18 cellular contexts compared by ENCODE assay signal in genomic region chr3:2485027-2485375, GRCh38.
DNase-seq lines count a peak whose midpoint lies in the region; ATAC-seq lines count a peak whose summit lies in the region.
"Had no signal": no experiment of that assay in that cellular context is flagged by ENCODE, and none has a peak within 500 bp of the region (broad histone marks: within the 10 kb centered on the region; RNA-seq: fewer than 3 reads in every experiment).

No MANE protein-coding gene starts in this region.

- no peak overlapping the region for H3K4me3 ChIP-seq in neuronal stem cell (ENCODE audit: low read length in 2 of 2)
- H3K4me3 ChIP-seq in aorta (ENCODE audit: low read length in 2 of 2): no peak overlapping the region
- H3K4me3 ChIP-seq: GM23338 had no signal

- H3K27me3 Mint-ChIP-seq in stimulated activated naive CD8-positive, alpha-beta T cell treated with anti-CD3 and anti-CD28 coated beads, Interleukin-15, amount 100 ng/mL, for 72 hours: no peaks in the 10 kb centered on the region
- H3K27me3 Mint-ChIP-seq in activated T-helper 2 cell treated with anti-CD3 and anti-CD28 coated beads, Interferon-gamma antibody, Interleukin-2, Interleukin-4, amounts not matched to agents 10 μg/mL and 5 μg/mL and 100 μg/mL, durations not matched to agents 14 hours and 24 hours and 36 hours (ENCODE audit: low read depth): no peaks in the 10 kb centered on the region
- H3K27me3 Mint-ChIP-seq: CD4-positive, alpha-beta memory T cell had no signal

- peak overlapping the region; percentile 24 for H2BK5ac ChIP-seq in neuronal stem cell (ENCODE audit: low read length)

- H3K36me3 Mint-ChIP-seq in activated T-helper 2 cell treated with anti-CD3 and anti-CD28 coated beads, Interferon-gamma antibody, Interleukin-2, Interleukin-4, amounts not matched to agents 10 μg/mL and 5 μg/mL and 100 μg/mL, durations not matched to agents 14 hours and 24 hours and 36 hours (ENCODE audit: low read depth): no peaks in the 10 kb centered on the region
- H3K36me3 Mint-ChIP-seq: CD4-positive, alpha-beta memory T cell had no signal

- H3K23ac ChIP-seq in neuronal stem cell (ENCODE audit: low read depth, low read length, poor library complexity): no peak overlapping the region

- H3K9ac ChIP-seq in neuronal stem cell (ENCODE audit: low read depth, low read length, poor library complexity): no peak overlapping the region

- peaks cover 0 to 5% of the 10 kb centered on the region in 2 donors for H3K9me3 Mint-ChIP-seq in stimulated activated naive CD8-positive, alpha-beta T cell treated with anti-CD3 and anti-CD28 coated beads, Interleukin-15, amount 100 ng/mL, for 72 hours
- H3K9me3 Mint-ChIP-seq in activated T-helper 2 cell treated with anti-CD3 and anti-CD28 coated beads, Interferon-gamma antibody, Interleukin-2, Interleukin-4, amounts not matched to agents 10 μg/mL and 5 μg/mL and 100 μg/mL, durations not matched to agents 14 hours and 24 hours and 36 hours: no peaks in the 10 kb centered on the region

- no peak overlapping the region for H2AK5ac ChIP-seq in neuronal stem cell (ENCODE audit: low read depth, low read length)

- no peak overlapping the region for H3K27ac Mint-ChIP-seq in stimulated activated naive CD8-positive, alpha-beta T cell treated with anti-CD3 and anti-CD28 coated beads, Interleukin-15, amount 100 ng/mL, for 72 hours
- H3K27ac Mint-ChIP-seq in activated T-helper 2 cell treated with anti-CD3 and anti-CD28 coated beads, Interferon-gamma antibody, Interleukin-2, Interleukin-4, amounts not matched to agents 10 μg/mL and 5 μg/mL and 100 μg/mL, durations not matched to agents 14 hours and 24 hours and 36 hours: no peak overlapping the region
- H3K27ac Mint-ChIP-seq: CD4-positive, alpha-beta memory T cell; GM23338; H9 had no signal

- H3K4me2 ChIP-seq in neuronal stem cell (ENCODE audit: insufficient read depth, low read length, poor library complexity, severe bottlenecking): no peak overlapping the region
- H3K4me2 ChIP-seq: GM23338 had no signal

- H3K9me3 ChIP-seq in neuronal stem cell (replicated peaks in 1 of 2; ENCODE audit: control insufficient read depth in 2 of 2, insufficient read depth in 1 of 2, low read depth in 1 of 2, low read length in 2 of 2): no peaks in the 10 kb centered on the region
- no peaks in the 10 kb centered on the region for H3K9me3 ChIP-seq in aorta (ENCODE audit: control insufficient read depth, low read length)

- H3K4ac ChIP-seq in neuronal stem cell (ENCODE audit: low read length): no peak overlapping the region

- H4K91ac ChIP-seq in neuronal stem cell (ENCODE audit: low read depth, low read length, poor library complexity): no peak overlapping the region

- H3K36me3 ChIP-seq in neuronal stem cell (replicated peaks in 1 of 2; ENCODE audit: control insufficient read depth in 2 of 2, insufficient read depth in 2 of 2, low read length in 2 of 2): no peaks in the 10 kb centered on the region
- peaks cover 0 to 1% of the 10 kb centered on the region in 2 donors for H3K36me3 ChIP-seq in aorta (ENCODE audit: control insufficient read depth in 1 of 2, insufficient read depth in 2 of 2, low read length in 1 of 2)

- ATAC-seq in left cardiac atrium (peak; percentile 16 to 23), left ventricle myocardium superior (no peak), aorta (ENCODE audit: low FRiP score) (peak; percentile 15), HG03342 (IDR thresholded peaks at IDR 0.05; ENCODE audit: unreplicated experiment) (no peak)
- peak; percentile 33 for ATAC-seq in stimulated activated naive CD8-positive, alpha-beta T cell treated with anti-CD3 and anti-CD28 coated beads, Interleukin-15, amount 100 ng/mL, for 72 hours
- no peak for ATAC-seq in stimulated activated naive CD8-positive, alpha-beta T cell treated with anti-CD3 and anti-CD28 coated beads, Interleukin-15, Interleukin-2, amounts not matched to agents 100 U/mL and 50 U/mL, for 24 hours
- ATAC-seq: GM23338, HCT116 had no signal

- H2BK120ac ChIP-seq in neuronal stem cell (ENCODE audit: low read depth, low read length): no peak overlapping the region

- H3K4me3 Mint-ChIP-seq in stimulated activated naive CD8-positive, alpha-beta T cell treated with anti-CD3 and anti-CD28 coated beads, Interleukin-15, amount 100 ng/mL, for 72 hours: no peak overlapping the region
- no peak overlapping the region for H3K4me3 Mint-ChIP-seq in activated T-helper 2 cell treated with anti-CD3 and anti-CD28 coated beads, Interferon-gamma antibody, Interleukin-2, Interleukin-4, amounts not matched to agents 10 μg/mL and 5 μg/mL and 100 μg/mL, durations not matched to agents 14 hours and 24 hours and 36 hours (ENCODE audit: low read depth)
- H3K4me3 Mint-ChIP-seq: CD4-positive, alpha-beta memory T cell; GM23338; H9 had no signal

- H3K4me1 ChIP-seq in neuronal stem cell (ENCODE audit: control insufficient read depth in 2 of 2, insufficient read depth in 1 of 2, low read depth in 1 of 2, low read length in 2 of 2) (no peaks in the 10 kb centered on the region), aorta (ENCODE audit: control insufficient read depth in 1 of 2, insufficient read depth in 2 of 2, low read length in 2 of 2) (no peaks in the 10 kb centered on the region)

- no CpG with 5 or more reads among the region's 21 CpGs for WGBS in neuronal stem cell (ENCODE audit: extremely low coverage in 2 of 2, insufficient read length in 2 of 2, insufficient replicate concordance in 1 of 2), 2 donors
- 98% methylated on average over 19 to 21 of the region's 21 CpGs for WGBS in aorta, 2 donors

- no peaks in the 10 kb centered on the region for H3K4me1 Mint-ChIP-seq in stimulated activated naive CD8-positive, alpha-beta T cell treated with anti-CD3 and anti-CD28 coated beads, Interleukin-15, amount 100 ng/mL, for 72 hours
- H3K4me1 Mint-ChIP-seq in activated T-helper 2 cell treated with anti-CD3 and anti-CD28 coated beads, Interferon-gamma antibody, Interleukin-2, Interleukin-4, amounts not matched to agents 10 μg/mL and 5 μg/mL and 100 μg/mL, durations not matched to agents 14 hours and 24 hours and 36 hours (ENCODE audit: low read depth): no peaks in the 10 kb centered on the region
- H3K4me1 Mint-ChIP-seq: CD4-positive, alpha-beta memory T cell; GM23338 had no signal

- H3K27ac ChIP-seq in neuronal stem cell (replicated peaks; ENCODE audit: low read length): no peak overlapping the region
- H3K27ac ChIP-seq in aorta (ENCODE audit: low read depth in 1 of 2, low read length in 2 of 2): no peak overlapping the region

- no peak overlapping the region for H2BK15ac ChIP-seq in neuronal stem cell (ENCODE audit: low read length)

- H3K18ac ChIP-seq in neuronal stem cell (ENCODE audit: low read length): peak overlapping the region; percentile 71

- H2AFZ ChIP-seq in neuronal stem cell (ENCODE audit: low read length): no peak overlapping the region
- H2AFZ ChIP-seq: GM23338 had no signal

- intact Hi-C loops in left cardiac atrium (cut with DNase I): no loop called here
- intact Hi-C loops in left ventricle myocardium superior (cut with micrococcal nuclease): no loop called here
- intact Hi-C loops in aorta (cut with DNase I): no loop called here
- intact Hi-C loops in activated T-helper 2 cell treated with anti-CD3 and anti-CD28 coated beads, Interferon-gamma antibody, Interleukin-2, Interleukin-4, amounts not matched to agents 10 μg/mL and 5 μg/mL and 100 μg/mL, durations not matched to agents 14 hours and 24 hours and 36 hours (cut with micrococcal nuclease): no loop called here

- no peak overlapping the region for H2BK12ac ChIP-seq in neuronal stem cell (ENCODE audit: low read length)

- DNase-seq in left cardiac atrium: no peak
- no peak for DNase-seq in left ventricle myocardium superior
- no peak for DNase-seq in stimulated activated naive CD8-positive, alpha-beta T cell treated with anti-CD3 and anti-CD28 coated beads, Interleukin-15, amount 100 ng/mL, for 72 hours
- no peak for DNase-seq in stimulated activated naive CD8-positive, alpha-beta T cell treated with anti-CD3 and anti-CD28 coated beads, Interleukin-15, Interleukin-2, amounts not matched to agents 100 U/mL and 50 U/mL, for 24 hours
- DNase-seq in neuronal stem cell (ENCODE audit: low spot score): no peak
- no peak for DNase-seq in aorta
- DNase-seq in activated T-helper 2 cell treated with anti-CD3 and anti-CD28 coated beads, Interferon-gamma antibody, Interleukin-2, Interleukin-4, amounts not matched to agents 10 μg/mL and 5 μg/mL and 100 μg/mL, durations not matched to agents 14 hours and 24 hours and 36 hours (ENCODE audit: low spot score): no peak
- DNase-seq: C1 segment of cervical spinal cord; Calu3; CD4-positive, alpha-beta memory T cell; COR-L47; DMS53; DMS79 treated with DMSO at 0.1 percent for 48 hours; GF-D8; H9 had no signal

- H3K27me3 ChIP-seq in neuronal stem cell (ENCODE audit: control insufficient read depth in 3 of 3, insufficient read depth in 3 of 3, low read depth in 1 of 3, low read length in 3 of 3): no peaks in the 10 kb centered on the region
- H3K27me3 ChIP-seq in aorta (ENCODE audit: control insufficient read depth in 1 of 2, insufficient read depth in 2 of 2, low read length in 1 of 2): no peaks in the 10 kb centered on the region

- H3K79me1 ChIP-seq in neuronal stem cell (ENCODE audit: low read depth, low read length): peaks cover 2% of the 10 kb centered on the region

- H3K14ac ChIP-seq in neuronal stem cell (ENCODE audit: low read length): peak overlapping the region; percentile 38

- no peak overlapping the region for H4K8ac ChIP-seq in neuronal stem cell (ENCODE audit: low read depth, low read length)

Comparison
In these comparisons a context has a peak if more than half of its experiments do, and no peak if none do; other contexts are left out.
1. ATAC-seq: peak in left cardiac atrium (2 of 2), stimulated activated naive CD8-positive, alpha-beta T cell treated with anti-CD3 and anti-CD28 coated beads, Interleukin-15, amount 100 ng/mL, for 72 hours (single experiment) and aorta (single experiment); none in left ventricle myocardium superior (single experiment), stimulated activated naive CD8-positive, alpha-beta T cell treated with anti-CD3 and anti-CD28 coated beads, Interleukin-15, Interleukin-2, amounts not matched to agents 100 U/mL and 50 U/mL, for 24 hours (single experiment) and HG03342 (single experiment).